In the genomic region with DNA sequence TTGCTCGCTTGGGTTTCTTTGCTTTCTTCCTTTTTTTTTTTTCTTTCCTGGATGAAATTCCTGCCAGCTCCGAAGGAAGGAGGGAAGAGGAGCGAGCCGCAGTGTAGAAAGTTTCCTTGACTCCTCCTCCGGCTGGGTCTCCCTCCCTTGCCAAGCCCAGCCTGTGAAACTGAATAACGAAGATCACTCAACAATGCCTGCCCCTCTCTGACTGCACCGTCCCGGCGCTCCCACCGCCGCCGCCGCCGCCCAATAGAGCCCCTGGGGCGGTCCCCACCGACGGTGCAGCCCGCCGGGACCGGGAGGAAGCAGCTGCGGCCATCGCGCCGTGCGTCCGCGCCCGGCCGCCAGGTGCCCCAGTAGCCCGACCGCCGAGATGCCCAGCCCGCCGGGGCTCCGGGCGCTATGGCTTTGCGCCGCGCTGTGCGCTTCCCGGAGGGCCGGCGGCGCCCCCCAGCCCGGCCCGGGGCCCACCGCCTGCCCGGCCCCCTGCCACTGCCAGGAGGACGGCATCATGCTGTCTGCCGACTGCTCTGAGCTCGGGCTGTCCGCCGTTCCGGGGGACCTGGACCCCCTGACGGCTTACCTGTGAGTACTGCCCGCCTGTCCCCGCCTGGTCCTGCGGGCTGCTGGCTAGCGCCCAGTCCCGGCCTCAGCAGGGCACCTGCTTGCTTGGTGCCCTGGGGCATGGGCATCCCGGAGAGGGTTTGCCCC, we compare ENCODE assay signal across 10 cellular contexts. TPM values are rescaled to one million over a fixed set of nuclear protein-coding genes. Genes with fewer than 3 reads are reported as not detected.
A peak's percentile ranks its signal among the peaks of the same experiment; 100 is the strongest.
DNase-seq lines count a peak whose midpoint lies in the region; TF ChIP-seq lines count a peak whose summit lies in the region.
"Had no signal": no experiment of that assay in that cellular context is flagged by ENCODE, and none has a peak within 500 bp of the region (broad histone marks: within the 10 kb centered on the region; RNA-seq: fewer than 3 reads in every experiment).

A gene with protein sequence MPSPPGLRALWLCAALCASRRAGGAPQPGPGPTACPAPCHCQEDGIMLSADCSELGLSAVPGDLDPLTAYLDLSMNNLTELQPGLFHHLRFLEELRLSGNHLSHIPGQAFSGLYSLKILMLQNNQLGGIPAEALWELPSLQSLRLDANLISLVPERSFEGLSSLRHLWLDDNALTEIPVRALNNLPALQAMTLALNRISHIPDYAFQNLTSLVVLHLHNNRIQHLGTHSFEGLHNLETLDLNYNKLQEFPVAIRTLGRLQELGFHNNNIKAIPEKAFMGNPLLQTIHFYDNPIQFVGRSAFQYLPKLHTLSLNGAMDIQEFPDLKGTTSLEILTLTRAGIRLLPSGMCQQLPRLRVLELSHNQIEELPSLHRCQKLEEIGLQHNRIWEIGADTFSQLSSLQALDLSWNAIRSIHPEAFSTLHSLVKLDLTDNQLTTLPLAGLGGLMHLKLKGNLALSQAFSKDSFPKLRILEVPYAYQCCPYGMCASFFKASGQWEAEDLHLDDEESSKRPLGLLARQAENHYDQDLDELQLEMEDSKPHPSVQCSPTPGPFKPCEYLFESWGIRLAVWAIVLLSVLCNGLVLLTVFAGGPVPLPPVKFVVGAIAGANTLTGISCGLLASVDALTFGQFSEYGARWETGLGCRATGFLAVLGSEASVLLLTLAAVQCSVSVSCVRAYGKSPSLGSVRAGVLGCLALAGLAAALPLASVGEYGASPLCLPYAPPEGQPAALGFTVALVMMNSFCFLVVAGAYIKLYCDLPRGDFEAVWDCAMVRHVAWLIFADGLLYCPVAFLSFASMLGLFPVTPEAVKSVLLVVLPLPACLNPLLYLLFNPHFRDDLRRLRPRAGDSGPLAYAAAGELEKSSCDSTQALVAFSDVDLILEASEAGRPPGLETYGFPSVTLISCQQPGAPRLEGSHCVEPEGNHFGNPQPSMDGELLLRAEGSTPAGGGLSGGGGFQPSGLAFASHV (plus strand): TSS at position 186 of the 714 bp plus-strand sequence. CDS start 191 bp downstream, at position 377.

- TF ChIP-seq CTCF in PC-9 (conservative IDR thresholded peaks at IDR 0.05): no peak
- TF ChIP-seq CTCF in glutamatergic neuron (IDR thresholded peaks at IDR 0.05; ENCODE audit: partially characterized antibody, unreplicated experiment): no peak
- peak in 1 of 3 experiments; percentile 23 for TF ChIP-seq CTCF in nephron (IDR thresholded peaks at IDR 0.05; ENCODE audit: unreplicated experiment in 3 of 3)

- POLR2A ChIA-PET in CD4-positive, alpha-beta memory T cell (lab: Charles Lee; ENCODE audit: partially characterized antibody): no interaction called here
- POLR2A ChIA-PET in PC-9 (lab: Charles Lee; ENCODE audit: unreplicated experiment): no interaction called here

- peaks cover 14% of the 10 kb centered on the region for H3K27me3 ChIP-seq in CD4-positive, alpha-beta memory T cell (ENCODE audit: insufficient read depth, low read length)
- H3K27me3 ChIP-seq in PC-9 (ENCODE audit: insufficient read depth, low read depth): peaks cover 7% of the 10 kb centered on the region; the same call in 1 of the 2 replicates

- H3K36me3 ChIP-seq in CD4-positive, alpha-beta memory T cell (ENCODE audit: insufficient read depth, low read length): no peaks in the 10 kb centered on the region
- H3K36me3 ChIP-seq in PC-9 (ENCODE audit: low read depth): no peaks in the 10 kb centered on the region

- no TSS peak for BruUV-seq in PC-9 (replicated peaks; lab: Mats Ljungman, UMichigan)

- no peak within 1 kb of the TSS for H3K27ac ChIP-seq in CD4-positive, alpha-beta memory T cell (ENCODE audit: low read depth, low read length)
- H3K27ac ChIP-seq in PC-9: no peak within 1 kb of the TSS

- H3K27ac Mint-ChIP-seq in CD4-positive, alpha-beta memory T cell: no peak within 1 kb of the TSS
- H3K27ac Mint-ChIP-seq in glutamatergic neuron (ENCODE audit: unreplicated experiment): no peak within 1 kb of the TSS
- H3K27ac Mint-ChIP-seq in nephron: no peak within 1 kb of the TSS

- H3K9me3 Mint-ChIP-seq in CD4-positive, alpha-beta memory T cell: no peaks in the 10 kb centered on the region
- H3K9me3 Mint-ChIP-seq in glutamatergic neuron (ENCODE audit: unreplicated experiment): peaks cover 3% of the 10 kb centered on the region
- H3K9me3 Mint-ChIP-seq in nephron: peaks cover 3% of the 10 kb centered on the region

- peaks cover 4 to 13% (median 6%) of the 10 kb centered on the region in 4 donors for H3K4me1 Mint-ChIP-seq in CD4-positive, alpha-beta memory T cell
- peaks cover 10% of the 10 kb centered on the region for H3K4me1 Mint-ChIP-seq in glutamatergic neuron (ENCODE audit: low read depth, unreplicated experiment)
- peaks cover 12% of the 10 kb centered on the region for H3K4me1 Mint-ChIP-seq in nephron

- no peaks in the 10 kb centered on the region for H3K9me3 ChIP-seq in CD4-positive, alpha-beta memory T cell (ENCODE audit: control insufficient read depth in 1 of 2, low read length in 2 of 2)
- no peaks in the 10 kb centered on the region for H3K9me3 ChIP-seq in PC-9 (ENCODE audit: insufficient read depth, low read depth)

- no peaks in the 10 kb centered on the region for H3K79me2 ChIP-seq in PC-9 (ENCODE audit: low read depth)

- H2AFZ ChIP-seq in PC-9: no peak within 1 kb of the TSS

- no peaks in the 10 kb centered on the region for H3K36me3 Mint-ChIP-seq in CD4-positive, alpha-beta memory T cell
- H3K36me3 Mint-ChIP-seq in glutamatergic neuron (ENCODE audit: unreplicated experiment) (no peaks in the 10 kb centered on the region), nephron (ENCODE audit: low read depth) (no peaks in the 10 kb centered on the region)

- no peak within 1 kb of the TSS for H3K4me3 ChIP-seq in CD4-positive, alpha-beta memory T cell (ENCODE audit: low read length in 2 of 2)
- no peak within 1 kb of the TSS for H3K4me3 ChIP-seq in PC-9

- peaks cover 6% of the 10 kb centered on the region for H3K4me1 ChIP-seq in CD4-positive, alpha-beta memory T cell (ENCODE audit: insufficient read depth, low read length)
- H3K4me1 ChIP-seq in PC-9 (replicated peaks; ENCODE audit: insufficient read depth): peaks cover 13% of the 10 kb centered on the region

- H3K9me2 ChIP-seq in PC-9 (ENCODE audit: insufficient read depth): no peaks in the 10 kb centered on the region

- CTCF ChIA-PET in CD4-positive, alpha-beta memory T cell (lab: Charles Lee; ENCODE audit: partially characterized antibody): interaction anchor here (0.8 to 4.4 kb wide), 22 partner anchors 9 to 525 kb away, joined by 3 to 52 read pairs (median 5); a partner anchor contains a TSS
- CTCF ChIA-PET in PC-9 (lab: Charles Lee): interaction anchor here (0.7 to 1.9 kb wide), 8 partner anchors 42 to 266 kb away, joined by 3 to 15 read pairs (median 4); a partner anchor contains a TSS

- DNase-seq in CD4-positive, alpha-beta memory T cell: no peak
- DNase-seq in PC-9 (peak in 1 of 2 experiments; percentile 53), glutamatergic neuron (no peak), COR-L47 (lab: John Stamatoyannopoulos, UW) (no peak), erythroblast (lab: John Stamatoyannopoulos, UW) (no peak), amygdala (lab: John Stamatoyannopoulos, UW) (no peak)
- no peak for DNase-seq in activated CD4-positive, CD25-positive, alpha-beta regulatory T cell treated with anti-CD3 and anti-CD28 coated beads, Interleukin-2, amount 50 U/mL, for 72 hours
- DNase-seq: activated T-cell treated with anti-CD3 and anti-CD28 coated beads, Interleukin-2, amount 50 U/mL, for 48 hours; Calu3 had no signal

- H3K4me2 ChIP-seq in PC-9: 0 out of 2 replicates have a peak within 1 kb of the TSS, but pooled peaks have one; percentile 30

- H3K27me3 Mint-ChIP-seq in CD4-positive, alpha-beta memory T cell: peaks cover 9 to 24% of the 10 kb centered on the region in 2 donors
- H3K27me3 Mint-ChIP-seq in glutamatergic neuron (ENCODE audit: unreplicated experiment) (peaks cover 17% of the 10 kb centered on the region), nephron (ENCODE audit: low read depth) (peaks cover 64% of the 10 kb centered on the region)

- no peaks in the 10 kb centered on the region for H4K20me1 ChIP-seq in PC-9 (ENCODE audit: insufficient read depth)

- no peaks in the 10 kb centered on the region for H3F3A ChIP-seq in PC-9 (ENCODE audit: insufficient read depth, low read depth)

- intact Hi-C loops in CD4-positive, alpha-beta memory T cell (cut with micrococcal nuclease): loop anchor here (1.0 kb wide), 2 partner anchors 122 to 526 kb away; no protein-coding TSS in a partner anchor
- intact Hi-C loops in PC-9 (cut with micrococcal nuclease; ENCODE audit: unreplicated experiment): loop anchor here (1.0 kb wide), 2 partner anchors 43 to 122 kb away; no protein-coding TSS in a partner anchor

- TF ChIP-seq POLR2A in erythroblast (IDR thresholded peaks at IDR 0.05; ENCODE audit: low read length): no peak

- H3K4me3 Mint-ChIP-seq in CD4-positive, alpha-beta memory T cell: peak within 1 kb of the TSS in 5 of 8 donors; percentile 15 to 54 (median 33)
- H3K4me3 Mint-ChIP-seq in glutamatergic neuron (ENCODE audit: unreplicated experiment) (peak within 1 kb of the TSS; percentile 76), nephron (peak within 1 kb of the TSS; percentile 71 to 84 (median 75))

RNA-seq across cellular contexts. Expression of the gene that starts here (rescaled TPM):
- under 1 TPM in 1 of 2 experiments, not detected in 1; 0.17 TPM for total RNA-seq in CD4-positive, alpha-beta memory T cell
- under 1 TPM; 0.16 to 0.33 TPM for polyA plus RNA-seq in CD4-positive, alpha-beta memory T cell
- total RNA-seq in PC-9 (2021) (5.6 and 7.9 TPM in 2 replicates), glutamatergic neuron (ENCODE audit: unreplicated experiment) (0.37 TPM)
- total RNA-seq: Calu3 had no signal
